In genomic region chr10:43395571-43396060, GRCh38 we compare ENCODE assay signal across 8 cellular contexts. TPM values are rescaled to one million over a fixed set of nuclear protein-coding genes. Genes with fewer than 3 reads are reported as not detected.
DNase-seq lines count a peak whose midpoint lies in the region; ATAC-seq and TF ChIP-seq lines count a peak whose summit lies in the region.

No MANE protein-coding gene starts in this region.

- H3K36me3 Mint-ChIP-seq in activated T-cell treated with anti-CD3 and anti-CD28 coated beads, Interleukin-2, amount 50 U/mL, for 24 hours (ENCODE audit: low read depth) = peaks cover 95% of the 10 kb centered on the region
- H3K36me3 Mint-ChIP-seq in glutamatergic neuron (ENCODE audit: unreplicated experiment) = peaks cover 4% of the 10 kb centered on the region

- TF ChIP-seq CTCF in glutamatergic neuron (IDR thresholded peaks at IDR 0.05; ENCODE audit: partially characterized antibody, unreplicated experiment) (no peak), sigmoid colon (IDR thresholded peaks at IDR 0.05) (no peak)

- peak overlapping the region; percentile 99 for H3K4me3 Mint-ChIP-seq in activated T-cell treated with anti-CD3 and anti-CD28 coated beads, Interleukin-2, amount 50 U/mL, for 24 hours
- peak overlapping the region; percentile 78 for H3K4me3 Mint-ChIP-seq in glutamatergic neuron (ENCODE audit: unreplicated experiment)

- no peaks in the 10 kb centered on the region for H3K27me3 Mint-ChIP-seq in activated T-cell treated with anti-CD3 and anti-CD28 coated beads, Interleukin-2, amount 50 U/mL, for 24 hours
- peaks cover 13% of the 10 kb centered on the region for H3K27me3 Mint-ChIP-seq in glutamatergic neuron (ENCODE audit: unreplicated experiment)

- peaks cover 70% of the 10 kb centered on the region for H3K4me1 Mint-ChIP-seq in activated T-cell treated with anti-CD3 and anti-CD28 coated beads, Interleukin-2, amount 50 U/mL, for 24 hours (ENCODE audit: low read depth)
- H3K4me1 Mint-ChIP-seq in glutamatergic neuron (ENCODE audit: low read depth, unreplicated experiment) = peaks cover 9% of the 10 kb centered on the region

- peaks cover 0 to 51% (median 48%) of the 10 kb centered on the region in 4 donors for H3K4me1 ChIP-seq in sigmoid colon

- H3K27ac ChIP-seq in sigmoid colon = peak overlapping the region; percentile 97 to 99 (median 98)

- no peak for TF ChIP-seq POLR2A in sigmoid colon (IDR thresholded peaks at IDR 0.05)

- no peaks in the 10 kb centered on the region for H3K9me3 ChIP-seq in sigmoid colon

- H3K4me3 ChIP-seq in sigmoid colon = peak overlapping the region; percentile 65 to 85 (median 80)

- WGBS in sigmoid colon, 2 donors = 6 to 29% methylated on average over 18 of the region's 18 CpGs

- peak; percentile 36 for DNase-seq in stimulated activated CD4-positive, alpha-beta T cell treated with anti-CD3 and anti-CD28 coated beads, Interleukin-1b, Interleukin-23, amount 100 ng/mL, for 48 hours
- DNase-seq in stimulated activated CD4-positive, alpha-beta T cell treated with anti-CD3 and anti-CD28 coated beads, Interleukin-12 subunit alpha, Interleukin-12 subunit beta, amount 100 ng/mL, for 4 hours = no peak
- DNase-seq in activated T-cell treated with anti-CD3 and anti-CD28 coated beads, Interleukin-2, amount 50 U/mL, for 24 hours = peak; percentile 66
- peak; percentile 39 for DNase-seq in glutamatergic neuron
- peak; percentile 68 for DNase-seq in sigmoid colon
- no peak for DNase-seq in NCI-H1436 (lab: John Stamatoyannopoulos, UW)
- DNase-seq in Kasumi-1 (lab: John Stamatoyannopoulos, UW) = no peak

- no peaks in the 10 kb centered on the region for H3K27me3 ChIP-seq in sigmoid colon

- H3K27ac Mint-ChIP-seq in activated T-cell treated with anti-CD3 and anti-CD28 coated beads, Interleukin-2, amount 50 U/mL, for 24 hours = peak overlapping the region; percentile 97
- H3K27ac Mint-ChIP-seq in glutamatergic neuron (ENCODE audit: unreplicated experiment) = peak overlapping the region; percentile 86

- H3K9me3 Mint-ChIP-seq in activated T-cell treated with anti-CD3 and anti-CD28 coated beads, Interleukin-2, amount 50 U/mL, for 24 hours = no peaks in the 10 kb centered on the region
- H3K9me3 Mint-ChIP-seq in glutamatergic neuron (ENCODE audit: unreplicated experiment) = peaks cover 6% of the 10 kb centered on the region

- no peak for TF ChIP-seq EP300 in sigmoid colon (IDR thresholded peaks at IDR 0.05)

- ATAC-seq in HG03025 (IDR thresholded peaks at IDR 0.05; ENCODE audit: low FRiP score, unreplicated experiment) = no peak

- H3K36me3 ChIP-seq in sigmoid colon = peaks cover 11 to 49% (median 31%) of the 10 kb centered on the region in 4 donors

- intact Hi-C loops in sigmoid colon (cut with DNase I) = loop anchor here (2.0 to 10.0 kb wide), 4 partner anchors 33 to 261 kb away; partner anchors contain the start of genes CSGALNACT2, ZNF239 and ZNF487

RNA-seq across cellular contexts. Expression of gene HNRNPF, which starts 13.4 kb away (rescaled TPM):
- 99.7 TPM for total RNA-seq in glutamatergic neuron (ENCODE audit: unreplicated experiment)
- 100 to 1,000 TPM; 101 to 185 (median 150) TPM for total RNA-seq in sigmoid colon
- 100 to 1,000 TPM; 117 to 194 (median 134) TPM for polyA plus RNA-seq in sigmoid colon

RNA-seq across cellular contexts. Expression of gene FXYD4, which starts 24.2 kb away (rescaled TPM):
- total RNA-seq in glutamatergic neuron (ENCODE audit: unreplicated experiment) (not detected), sigmoid colon (not detected)
- not detected for polyA plus RNA-seq in sigmoid colon

RNA-seq across cellular contexts. Expression of gene ZNF487, which starts 41.3 kb away (rescaled TPM):
- 2.1 TPM for total RNA-seq in glutamatergic neuron (ENCODE audit: unreplicated experiment)
- 10 to 100 TPM in 3 of 4 donors, 1 to 10 TPM in 1; 6.1 to 21.6 (median 13.3) TPM for total RNA-seq in sigmoid colon
- polyA plus RNA-seq in sigmoid colon = 1 to 10 TPM; 5.3 to 6.6 (median 6.5) TPM

Comparison
In these comparisons a context has a peak if more than half of its experiments do, and no peak if none do; other contexts are left out.
1. DNase-seq: peak in stimulated activated CD4-positive, alpha-beta T cell treated with anti-CD3 and anti-CD28 coated beads, Interleukin-1b, Interleukin-23, amount 100 ng/mL, for 48 hours (single experiment), activated T-cell treated with anti-CD3 and anti-CD28 coated beads, Interleukin-2, amount 50 U/mL, for 24 hours (single experiment), glutamatergic neuron (single experiment) and sigmoid colon (single experiment); none in stimulated activated CD4-positive, alpha-beta T cell treated with anti-CD3 and anti-CD28 coated beads, Interleukin-12 subunit alpha, Interleukin-12 subunit beta, amount 100 ng/mL, for 4 hours (single experiment), NCI-H1436 (single experiment) and Kasumi-1 (0 of 2).